Comparison of ENCODE assay signal across 9 cellular contexts in the genomic region with DNA sequence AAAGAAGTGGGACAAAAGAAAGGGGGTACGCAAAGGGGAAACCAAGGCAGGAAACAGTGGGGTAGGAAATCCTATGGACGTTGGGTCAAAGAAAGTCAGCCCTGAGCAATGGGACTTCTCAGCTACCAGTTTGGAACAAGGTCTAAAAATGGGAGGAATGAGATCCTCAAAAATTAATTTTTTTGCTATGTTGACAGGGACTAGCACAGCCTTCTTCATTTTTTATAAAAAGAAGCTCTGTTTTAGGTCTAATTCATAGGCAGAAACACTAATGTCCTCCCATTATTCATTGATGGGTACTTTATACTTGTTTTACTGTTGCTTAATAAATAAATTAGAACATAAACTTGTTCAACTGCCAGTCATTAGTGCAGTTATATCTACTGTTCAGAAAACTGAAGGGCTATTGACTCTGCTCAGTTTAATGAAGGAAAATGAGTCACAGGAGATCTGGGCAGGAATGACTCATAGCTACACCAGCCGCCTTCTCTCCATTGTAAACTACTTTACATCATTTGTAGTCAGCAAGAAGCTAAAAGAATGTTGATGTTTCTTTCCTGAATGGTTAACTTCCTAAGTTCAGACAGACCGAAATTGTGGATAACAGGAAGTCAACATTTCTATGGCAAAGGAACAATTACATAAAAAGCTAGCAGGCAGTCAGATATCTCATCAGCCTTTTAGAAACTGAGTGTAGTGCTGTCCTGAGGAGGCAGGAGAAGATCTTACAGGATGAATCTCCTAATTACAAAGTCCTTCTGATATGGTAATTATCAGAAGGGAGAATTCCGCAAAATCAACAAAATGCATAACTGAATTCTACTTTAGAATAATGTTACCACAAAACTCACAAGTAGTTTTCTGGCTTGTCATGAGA.
DNase-seq lines count a peak whose midpoint lies in the region; ATAC-seq, FAIRE-seq and TF ChIP-seq lines count a peak whose summit lies in the region.
"Had no signal": no experiment of that assay in that cellular context is flagged by ENCODE, and none has a peak within 500 bp of the region (broad histone marks: within the 10 kb centered on the region; RNA-seq: fewer than 3 reads in every experiment).

No MANE protein-coding gene starts in this region.

- peaks cover 0 to 5% of the 10 kb centered on the region in 2 donors for H3K4me1 ChIP-seq in lung (ENCODE audit: control insufficient read depth in 2 of 2, insufficient read depth in 2 of 2, low read length in 2 of 2)

- H3K4me1 Mint-ChIP-seq in natural killer cell: no peaks in the 10 kb centered on the region

- DNase-seq in Ammon's horn (ENCODE audit: low spot score) (peak; percentile 51), HTR-8/SVneo (ENCODE audit: insufficient read length, low spot score) (peak; percentile 5), bronchial epithelial cell (ENCODE audit: low read depth) (peak; percentile 93), lung (ENCODE audit: low spot score) (no peak), natural killer cell (no peak), RPMI8226 (no peak)
- DNase-seq in activated T-cell treated with anti-CD3 and anti-CD28 coated beads, Interleukin-2, amount 50 U/mL, for 1 hour: no peak

- H3K27ac Mint-ChIP-seq in natural killer cell: no peak overlapping the region

- H3K36me3 ChIP-seq in bronchial epithelial cell (ENCODE audit: control insufficient read depth, insufficient read depth, low read length) (no peaks in the 10 kb centered on the region), lung (ENCODE audit: control insufficient read depth in 2 of 2, insufficient read depth in 2 of 2, low read length in 2 of 2) (no peaks in the 10 kb centered on the region)

- no peak overlapping the region for H3K4me3 ChIP-seq in bronchial epithelial cell (ENCODE audit: low read depth, low read length)
- no peak overlapping the region for H3K4me3 ChIP-seq in lung

- no peaks in the 10 kb centered on the region for H3K36me3 Mint-ChIP-seq in natural killer cell

- H3K27ac ChIP-seq in lung (ENCODE audit: low read depth in 1 of 2, low read length in 1 of 2): peak overlapping the region in 1 of 2 donors; percentile 21

- FAIRE-seq in HTR-8/SVneo (lab: Jason Lieb, UNC) (no peak), bronchial epithelial cell (lab: Jason Lieb, UNC) (peak; percentile 40)
- FAIRE-seq: colon had no signal

- ATAC-seq in lung (ENCODE audit: insufficient read depth, low FRiP score) (peak; percentile 84), HG03159 (IDR thresholded peaks at IDR 0.05; ENCODE audit: unreplicated experiment) (no peak), natural killer cell (no peak)

- peaks cover 3 to 7% of the 10 kb centered on the region in 2 donors for H3K9me3 Mint-ChIP-seq in natural killer cell

- H3K4me3 Mint-ChIP-seq in natural killer cell: no peak overlapping the region

- 59 to 75% methylated on average over 5 of the region's 5 CpGs for WGBS in lung, 2 donors

- no peak for TF ChIP-seq CTCF in bronchial epithelial cell (IDR thresholded peaks at IDR 0.05; ENCODE audit: insufficient read depth, low read length, severe bottlenecking)
- no peak for TF ChIP-seq CTCF in lung (IDR thresholded peaks at IDR 0.05; ENCODE audit: control extremely low read depth, extremely low read depth)
- no peak for TF ChIP-seq CTCF in natural killer cell (IDR thresholded peaks at IDR 0.05)

- no peaks in the 10 kb centered on the region for H3K9me3 ChIP-seq in lung (ENCODE audit: control insufficient read depth in 2 of 2, insufficient read depth in 1 of 2, low read length in 1 of 2)

- H3K27me3 ChIP-seq in bronchial epithelial cell (ENCODE audit: control insufficient read depth, insufficient read depth, low read length): no peaks in the 10 kb centered on the region
- H3K27me3 ChIP-seq in lung (ENCODE audit: control insufficient read depth, insufficient read depth): no peaks in the 10 kb centered on the region

- no peaks in the 10 kb centered on the region for H3K27me3 Mint-ChIP-seq in natural killer cell (ENCODE audit: low read depth in 2 of 2)

- intact Hi-C loops in natural killer cell (cut with micrococcal nuclease): no loop called here

Comparison
In these comparisons a context has a peak if more than half of its experiments do, and no peak if none do; other contexts are left out.
1. DNase-seq: peak in Ammon's horn (single experiment), HTR-8/SVneo (single experiment) and bronchial epithelial cell (single experiment); none in lung (single experiment), natural killer cell (single experiment), RPMI8226 (single experiment) and activated T-cell treated with anti-CD3 and anti-CD28 coated beads, Interleukin-2, amount 50 U/mL, for 1 hour (single experiment).